ENCODE assay signal across 6 cellular contexts in the genomic region with DNA sequence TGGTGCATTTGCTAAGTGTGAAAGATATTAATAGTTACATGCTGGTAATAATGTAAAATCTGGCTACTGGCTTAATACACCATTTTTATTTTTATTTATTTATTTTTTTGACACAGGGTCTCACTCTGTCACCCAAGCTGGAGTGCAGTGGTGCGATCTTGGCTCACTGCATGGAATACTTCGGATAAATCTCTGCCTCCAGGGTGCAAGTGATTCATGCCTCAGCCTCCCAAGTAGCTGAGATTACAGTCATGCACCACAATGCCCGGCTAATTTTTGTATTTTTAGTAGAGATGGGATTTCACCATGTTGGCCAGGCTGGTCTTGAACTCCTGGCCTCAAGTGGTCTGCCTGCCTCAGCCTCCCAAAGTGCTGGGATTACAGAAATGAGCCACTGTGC. TPM values are rescaled to one million over a fixed set of nuclear protein-coding genes. Genes with fewer than 3 reads are reported as not detected.
"Had no signal": no experiment of that assay in that cellular context is flagged by ENCODE, and none has a peak within 500 bp of the region (broad histone marks: within the 10 kb centered on the region; RNA-seq: fewer than 3 reads in every experiment).

No MANE protein-coding gene starts in this region.

RNA-seq across cellular contexts. Expression of gene TIMD4, which starts 4.4 kb away (rescaled TPM):
- total RNA-seq: HepG2, HT-29, HT1080, IMR-90, K562 had no signal
- polyA plus RNA-seq: IgD-negative memory B cell, IMR-90, K562 had no signal
